In genomic region chr5:100430268-100430900, GRCh38 we compare ENCODE assay signal across 8 cellular contexts.
DNase-seq lines count a peak whose midpoint lies in the region; ATAC-seq and TF ChIP-seq lines count a peak whose summit lies in the region.

No MANE protein-coding gene starts in this region.

- H3K4me1 Mint-ChIP-seq in activated CD8-positive, alpha-beta T cell treated with anti-CD3 and anti-CD28 coated beads for 36 hours (ENCODE audit: low read depth), result no peaks in the 10 kb centered on the region
- H3K4me1 Mint-ChIP-seq in natural killer cell treated with Interleukin-12 subunit alpha and Interleukin-12 subunit beta and Interleukin-15 and Interleukin-18, amount 100 ng/mL, for 72 hours (ENCODE audit: low read depth in 2 of 2), result no peaks in the 10 kb centered on the region

- no peaks in the 10 kb centered on the region for H3K36me3 Mint-ChIP-seq in activated CD8-positive, alpha-beta T cell treated with anti-CD3 and anti-CD28 coated beads for 36 hours (ENCODE audit: low read depth)
- no peaks in the 10 kb centered on the region for H3K36me3 Mint-ChIP-seq in natural killer cell treated with Interleukin-12 subunit alpha and Interleukin-12 subunit beta and Interleukin-15 and Interleukin-18, amount 100 ng/mL, for 72 hours

- no peaks in the 10 kb centered on the region for H3K27me3 Mint-ChIP-seq in activated CD8-positive, alpha-beta T cell treated with anti-CD3 and anti-CD28 coated beads for 36 hours
- H3K27me3 Mint-ChIP-seq in natural killer cell treated with Interleukin-12 subunit alpha and Interleukin-12 subunit beta and Interleukin-15 and Interleukin-18, amount 100 ng/mL, for 72 hours, result peaks cover 2 to 7% of the 10 kb centered on the region in 2 donors

- H3K9me3 ChIP-seq in HEK293 (ENCODE audit: control insufficient read depth, insufficient read depth, low read depth, low read length) (no peaks in the 10 kb centered on the region), upper lobe of left lung (peaks cover 0 to 3% (median 2%) of the 10 kb centered on the region in 4 donors)

- H3K4me3 ChIP-seq in HEK293 (ENCODE audit: low read depth, low read length), result no peak overlapping the region
- no peak overlapping the region for H3K4me3 ChIP-seq in epithelial cell of esophagus (ENCODE audit: low read length)
- no peak overlapping the region for H3K4me3 ChIP-seq in upper lobe of left lung

- DNase-seq in activated gamma-delta T cell treated with Interleukin-2 at 50 U/mL for 16 hours, result peak; percentile 29
- no peak for DNase-seq in activated gamma-delta T cell (lab: John Stamatoyannopoulos, UW)
- peak; percentile 73 for DNase-seq in NAMALWA (ENCODE audit: low spot score)
- peak; percentile 60 for DNase-seq in activated CD8-positive, alpha-beta T cell treated with anti-CD3 and anti-CD28 coated beads for 36 hours
- DNase-seq in epithelial cell of esophagus (ENCODE audit: low read depth), result peak; percentile 61
- DNase-seq in natural killer cell treated with Interleukin-12 subunit alpha and Interleukin-12 subunit beta and Interleukin-15 and Interleukin-18, amount 100 ng/mL, for 72 hours (ENCODE audit: low spot score), result peak; percentile 62
- DNase-seq in upper lobe of left lung, result peak in 1 of 2 donors; percentile 56

- peak; percentile 51 for ATAC-seq in activated CD8-positive, alpha-beta T cell treated with anti-CD3 and anti-CD28 coated beads for 36 hours
- ATAC-seq in natural killer cell treated with Interleukin-12 subunit alpha and Interleukin-12 subunit beta and Interleukin-15 and Interleukin-18, amount 100 ng/mL, for 72 hours, result no peak
- ATAC-seq in upper lobe of left lung (ENCODE audit: low FRiP score in 2 of 2), result peak in 1 of 2 donors; percentile 57

- H3K36me3 ChIP-seq in HEK293 (ENCODE audit: control insufficient read depth in 2 of 2, insufficient read depth in 1 of 2, low read length in 2 of 2), result no peaks in the 10 kb centered on the region
- no peaks in the 10 kb centered on the region for H3K36me3 ChIP-seq in upper lobe of left lung

- H3K4me1 ChIP-seq in HEK293 (ENCODE audit: control insufficient read depth, insufficient read depth, low read length), result no peaks in the 10 kb centered on the region
- H3K4me1 ChIP-seq in upper lobe of left lung, result no peaks in the 10 kb centered on the region

- 38 to 41% methylated on average over 4 of the region's 4 CpGs for WGBS in upper lobe of left lung, 2 donors

- TF ChIP-seq CTCF in HEK293 (tag by site-specific recombination; IDR thresholded peaks at IDR 0.05), result peak; percentile 41; the same call in 1 of the 2 replicates
- peak; percentile 73 for TF ChIP-seq CTCF in activated CD8-positive, alpha-beta T cell treated with anti-CD3 and anti-CD28 coated beads for 36 hours (IDR thresholded peaks at IDR 0.05)
- TF ChIP-seq CTCF in epithelial cell of esophagus (IDR thresholded peaks at IDR 0.05; ENCODE audit: insufficient read depth, low read depth, low read length, missing control alignments), result peak; percentile 100
- peak in 5 of 6 experiments; percentile 45 to 77 (median 57) for TF ChIP-seq CTCF in upper lobe of left lung (IDR thresholded peaks at IDR 0.05)

- no peak for TF ChIP-seq EP300 in upper lobe of left lung (IDR thresholded peaks at IDR 0.05)

- CTCF ChIA-PET in HEK293 (lab: Yijun Ruan, JAX), result interaction anchor here (0.5 to 1.7 kb wide), 12 partner anchors 17 to 1240 kb away, joined by 3 to 8 read pairs (median 4); no protein-coding TSS in a partner anchor
- CTCF ChIA-PET in activated CD8-positive, alpha-beta T cell treated with anti-CD3 and anti-CD28 coated beads for 36 hours (lab: Charles Lee), result interaction anchor here (0.6 to 2.2 kb wide), 15 partner anchors 8 to 613 kb away, joined by 3 to 7 read pairs (median 3); partner anchors contain the start of gene ST8SIA4

- no peak for TF ChIP-seq POLR2A in upper lobe of left lung (IDR thresholded peaks at IDR 0.05)

- H3K27ac Mint-ChIP-seq in activated CD8-positive, alpha-beta T cell treated with anti-CD3 and anti-CD28 coated beads for 36 hours, result no peak overlapping the region
- H3K27ac Mint-ChIP-seq in natural killer cell treated with Interleukin-12 subunit alpha and Interleukin-12 subunit beta and Interleukin-15 and Interleukin-18, amount 100 ng/mL, for 72 hours, result no peak overlapping the region

- intact Hi-C loops in activated CD8-positive, alpha-beta T cell treated with anti-CD3 and anti-CD28 coated beads for 36 hours (cut with micrococcal nuclease), result loop anchor here (5.0 kb wide), 1 partner anchor 962 kb away; no protein-coding TSS in a partner anchor

- H3K4me3 Mint-ChIP-seq in activated CD8-positive, alpha-beta T cell treated with anti-CD3 and anti-CD28 coated beads for 36 hours, result no peak overlapping the region
- no peak overlapping the region for H3K4me3 Mint-ChIP-seq in natural killer cell treated with Interleukin-12 subunit alpha and Interleukin-12 subunit beta and Interleukin-15 and Interleukin-18, amount 100 ng/mL, for 72 hours

- no peaks in the 10 kb centered on the region for H3K27me3 ChIP-seq in upper lobe of left lung

- no peak overlapping the region for H3K27ac ChIP-seq in HEK293 (ENCODE audit: extremely low read depth, low read depth, low read length)
- no peak overlapping the region for H3K27ac ChIP-seq in upper lobe of left lung

- H3K9me3 Mint-ChIP-seq in activated CD8-positive, alpha-beta T cell treated with anti-CD3 and anti-CD28 coated beads for 36 hours, result peaks cover 2% of the 10 kb centered on the region
- H3K9me3 Mint-ChIP-seq in natural killer cell treated with Interleukin-12 subunit alpha and Interleukin-12 subunit beta and Interleukin-15 and Interleukin-18, amount 100 ng/mL, for 72 hours, result no peaks in the 10 kb centered on the region

- POLR2A ChIA-PET in HEK293 (lab: Yijun Ruan, JAX), result no interaction called here
- POLR2A ChIA-PET in activated CD8-positive, alpha-beta T cell treated with anti-CD3 and anti-CD28 coated beads for 36 hours (lab: Charles Lee), result no interaction called here

TF ChIP-seq in HEK293, 187 proteins besides CTCF, POLR2A, EP300 and RAD21:
- TF ChIP-seq PRDM1 (tag by site-specific recombination; IDR thresholded peaks at IDR 0.05) (peak; percentile 41; the same call in 1 of the 2 replicates), ZNF654 (tag by site-specific recombination; IDR thresholded peaks at IDR 0.05; ENCODE audit: low read depth) (peak; percentile 60), ZNF544 (tag by site-specific recombination; IDR thresholded peaks at IDR 0.05) (no peak)

Comparison
In these comparisons a context has a peak if more than half of its experiments do, and no peak if none do; other contexts are left out.
1. CTCF ChIP-seq: peak in every context shown above with its lines; median percentile 100 in epithelial cell of esophagus; 73 in activated CD8-positive, alpha-beta T cell treated with anti-CD3 and anti-CD28 coated beads for 36 hours; 57 in upper lobe of left lung; 41 in HEK293.